ENCODE assay signal across 8 cellular contexts in the genomic region with DNA sequence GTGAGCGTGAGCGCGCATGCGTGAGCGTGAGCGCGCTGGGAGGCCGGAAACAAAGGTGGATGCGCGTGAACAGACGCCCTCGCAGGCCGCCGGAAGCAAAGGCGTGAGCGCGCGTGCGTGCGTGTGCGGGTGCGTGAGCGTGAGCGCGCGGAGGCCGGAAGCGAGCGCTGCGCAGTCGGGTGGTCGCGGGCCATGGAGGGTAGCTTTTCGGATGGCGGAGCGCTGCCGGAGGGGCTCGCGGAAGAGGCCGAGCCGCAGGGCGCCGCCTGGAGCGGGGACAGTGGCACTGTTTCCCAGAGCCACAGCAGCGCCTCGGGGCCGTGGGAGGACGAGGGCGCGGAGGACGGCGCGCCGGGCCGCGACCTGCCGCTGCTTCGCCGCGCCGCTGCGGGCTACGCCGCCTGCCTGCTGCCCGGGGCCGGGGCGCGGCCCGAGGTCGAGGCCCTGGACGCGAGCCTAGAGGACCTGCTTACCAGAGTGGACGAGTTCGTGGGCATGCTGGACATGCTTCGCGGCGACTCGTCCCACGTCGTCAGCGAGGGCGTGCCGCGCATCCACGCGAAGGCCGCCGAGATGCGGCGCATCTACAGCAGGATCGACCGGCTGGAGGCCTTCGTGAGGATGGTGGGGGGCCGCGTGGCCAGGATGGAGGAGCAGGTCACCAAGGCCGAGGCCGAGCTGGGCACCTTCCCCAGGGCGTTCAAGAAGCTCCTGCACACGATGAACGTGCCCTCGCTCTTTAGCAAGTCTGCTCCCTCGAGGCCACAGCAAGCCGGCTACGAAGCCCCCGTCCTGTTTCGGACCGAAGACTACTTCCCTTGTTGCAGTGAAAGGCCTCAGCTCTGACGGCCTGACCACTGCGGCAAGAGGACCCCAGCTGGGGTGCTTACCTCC. TPM values are rescaled to one million over a fixed set of nuclear protein-coding genes. Genes with fewer than 3 reads are reported as not detected.
DNase-seq lines count a peak whose midpoint lies in the region; ATAC-seq and TF ChIP-seq lines count a peak whose summit lies in the region.

A gene with protein sequence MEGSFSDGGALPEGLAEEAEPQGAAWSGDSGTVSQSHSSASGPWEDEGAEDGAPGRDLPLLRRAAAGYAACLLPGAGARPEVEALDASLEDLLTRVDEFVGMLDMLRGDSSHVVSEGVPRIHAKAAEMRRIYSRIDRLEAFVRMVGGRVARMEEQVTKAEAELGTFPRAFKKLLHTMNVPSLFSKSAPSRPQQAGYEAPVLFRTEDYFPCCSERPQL (plus strand): TSS at position 157 of the 894 bp plus-strand sequence. CDS start 36 bp downstream, at position 193.

- peak; percentile 30 to 85 for TF ChIP-seq POLR2A in uterus (IDR thresholded peaks at IDR 0.05)

- no peaks in the 10 kb centered on the region for H3K36me3 ChIP-seq in uterus

- no peak for TF ChIP-seq CTCF in GM13977 (IDR thresholded peaks at IDR 0.05; ENCODE audit: extremely low read depth, insufficient read depth, missing control alignments)
- TF ChIP-seq CTCF in uterus (IDR thresholded peaks at IDR 0.05), result peak in 3 of 4 experiments; percentile 12 to 25 (median 21)

- H3K4me1 ChIP-seq in right cardiac atrium (ENCODE audit: control insufficient read depth, insufficient read depth, low read length) (no peaks in the 10 kb centered on the region), uterus (peaks cover 0 to 5% of the 10 kb centered on the region in 2 donors)

- under 1% methylated on average over 109 of the region's 109 CpGs for WGBS in right cardiac atrium

- in situ Hi-C loops in GM13977 (cut with MboI; ENCODE audit: low pct_unique_long_range_greater_than_20kb, low sequenced_read_pairs, unreplicated experiment), result loop anchor here (10.0 kb wide), 1 partner anchor 359 kb away; no protein-coding TSS in a partner anchor

- H3K9me3 ChIP-seq in right cardiac atrium (ENCODE audit: control insufficient read depth, low read length), result no peaks in the 10 kb centered on the region
- H3K9me3 ChIP-seq in uterus, result no peaks in the 10 kb centered on the region

- H3K4me3 ChIP-seq in right cardiac atrium (ENCODE audit: low read length) (peak within 1 kb of the TSS; percentile 41), uterus (peak within 1 kb of the TSS; percentile 45 to 91)

- H3K27ac ChIP-seq in angular gyrus (ENCODE audit: low read depth, low read length) (peak within 1 kb of the TSS; percentile 83), right cardiac atrium (ENCODE audit: low read length) (peak within 1 kb of the TSS; percentile 74), uterus (peak within 1 kb of the TSS; percentile 81 to 96)

- ATAC-seq in HG02798 (IDR thresholded peaks at IDR 0.05; ENCODE audit: poor library complexity, unreplicated experiment), result peak; percentile 94
- peak; percentile 92 to 94 for ATAC-seq in right cardiac atrium

- peak; percentile 97 for DNase-seq in GM13977 (ENCODE audit: low spot score)
- peak; percentile 88 for DNase-seq in NCI-H146 (lab: John Stamatoyannopoulos, UW)
- peak; percentile 76 to 97 (median 84) for DNase-seq in T-helper 2 cell
- peak; percentile 91 to 97 (median 95) for DNase-seq in right cardiac atrium
- DNase-seq in putamen (ENCODE audit: low spot score), result peak; percentile 91
- DNase-seq in uterus, result peak; percentile 85 to 87

- intact Hi-C loops in right cardiac atrium (cut with DNase I) (loop anchor here in 1 of 4 donors (5.0 kb wide), 1 partner anchor 66 kb away; a partner anchor contains a TSS), uterus (cut with DNase I; ENCODE audit: low total_unique reads) (no loop called here)

- no peaks in the 10 kb centered on the region for H3K27me3 ChIP-seq in right cardiac atrium (ENCODE audit: control insufficient read depth, insufficient read depth)
- H3K27me3 ChIP-seq in uterus, result no peaks in the 10 kb centered on the region

RNA-seq across cellular contexts. Expression of the gene that starts here (rescaled TPM):
- total RNA-seq in right cardiac atrium, result 1 to 10 TPM; 7.5 to 9.1 (median 8.4) TPM
- polyA plus RNA-seq in right cardiac atrium, result 7.0 TPM
- 10 to 100 TPM in 2 of 4 donors, 1 to 10 TPM in 2; 8.5 to 26.6 (median 11.7) TPM for total RNA-seq in uterus

Comparison
In these comparisons a context has a peak if more than half of its experiments do, and no peak if none do; other contexts are left out.
1. Peak in every context shown above with its lines: DNase-seq, ATAC-seq, H3K4me3 ChIP-seq and H3K27ac ChIP-seq.